19 cellular contexts compared by ENCODE assay signal in the genomic region with DNA sequence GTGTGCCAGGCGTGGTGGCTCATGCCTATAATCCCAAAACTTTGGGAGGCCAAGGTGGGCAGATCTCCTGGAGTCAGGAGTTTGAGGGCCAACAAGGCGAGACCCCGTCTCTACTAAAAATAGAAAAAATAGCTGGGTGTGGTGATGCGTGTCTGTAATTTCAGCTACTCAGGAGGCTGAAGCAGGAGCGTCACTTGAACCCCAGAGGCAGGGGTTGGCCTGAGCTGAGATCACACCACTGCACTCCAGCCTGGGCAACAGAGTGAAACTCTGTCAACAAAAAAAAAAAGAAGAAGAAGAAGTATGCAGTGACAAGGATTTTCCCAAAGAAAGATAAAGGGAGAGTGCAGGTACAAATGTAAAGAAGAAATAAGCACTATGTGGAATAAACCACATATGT.
"Had no signal": no experiment of that assay in that cellular context is flagged by ENCODE, and none has a peak within 500 bp of the region (broad histone marks: within the 10 kb centered on the region; RNA-seq: fewer than 3 reads in every experiment).

No MANE protein-coding gene starts in this region.

- H3K36me3 ChIP-seq: esophagus muscularis mucosa, gastroesophageal sphincter, heart right ventricle, left ventricle myocardium inferior, pancreas, right lobe of liver, WERI-Rb-1 had no signal

- H3K4me1 ChIP-seq: pancreas, right lobe of liver had no signal

- H3K27me3 ChIP-seq: esophagus muscularis mucosa, gastroesophageal sphincter, heart right ventricle, pancreas, right lobe of liver, testis had no signal

- H3K27ac ChIP-seq: left ventricle myocardium inferior, pancreas, right lobe of liver, testis, WERI-Rb-1 had no signal

- DNase-seq: activated CD4-positive, alpha-beta T cell treated with anti-CD3 and anti-CD28 coated beads, Interleukin-2, amount 50 U/mL, for 4 hours; activated gamma-delta T cell treated with Interleukin-2 at 50 U/mL for 16 hours; activated T-cell treated with anti-CD3 and anti-CD28 coated beads for 4 hours; amniotic stem cell; effector CD8-positive, alpha-beta T cell; heart right ventricle; left ventricle myocardium inferior; mammary epithelial cell; naive thymus-derived CD8-positive, alpha-beta T cell; pancreas; right lobe of liver; small intestine; stimulated activated CD4-positive, alpha-beta T cell treated with anti-CD3 and anti-CD28 coated beads, Interleukin-15, amount 100 ng/mL, for 24 hours; stimulated activated CD4-positive, alpha-beta T cell treated with anti-CD3 and anti-CD28 coated beads, Interleukin-2, amount 100 ng/mL, for 48 hours; T-helper 2 cell; testis; WERI-Rb-1 had no signal

- H3K9me3 ChIP-seq: pancreas, right lobe of liver, testis had no signal

- ATAC-seq: naive thymus-derived CD8-positive, alpha-beta T cell had no signal

- H3K4me3 ChIP-seq: esophagus muscularis mucosa, gastroesophageal sphincter, heart right ventricle, left ventricle myocardium inferior, pancreas, right lobe of liver, testis had no signal
